8 cellular contexts compared by ENCODE assay signal in the genomic region with DNA sequence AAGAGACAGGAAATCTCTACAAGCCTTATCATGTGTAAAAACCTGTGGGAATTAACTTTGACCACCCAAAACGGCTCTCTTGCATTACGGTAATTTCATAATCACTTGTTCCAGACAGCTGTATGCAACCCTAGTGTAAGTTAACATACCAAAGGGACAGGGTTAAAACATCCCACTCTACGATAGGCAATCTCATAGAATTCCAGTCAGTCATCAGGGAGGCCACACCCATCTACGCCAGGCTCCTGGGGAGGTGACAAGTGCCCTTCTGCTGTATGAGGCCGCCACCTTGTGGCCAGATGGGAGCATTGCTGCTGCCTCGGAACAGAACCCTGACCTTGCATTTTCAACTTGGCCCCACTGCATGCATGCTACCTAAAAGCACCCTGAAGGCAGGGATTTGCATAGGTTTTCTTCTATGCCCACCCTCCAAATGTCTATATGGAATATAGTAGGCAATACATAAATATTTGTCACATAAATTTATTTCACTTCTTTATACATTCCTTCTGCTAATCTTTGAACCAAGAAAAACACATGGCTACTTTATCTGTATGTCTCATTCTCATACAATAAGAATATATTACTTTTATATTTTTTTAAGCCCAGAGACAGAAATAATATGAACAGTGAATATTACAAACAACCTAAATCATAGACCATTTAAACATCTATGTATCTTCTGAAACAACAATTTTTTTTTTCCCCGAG. TPM values are rescaled to one million over a fixed set of nuclear protein-coding genes. Genes with fewer than 3 reads are reported as not detected.
DNase-seq lines count a peak whose midpoint lies in the region; ATAC-seq and TF ChIP-seq lines count a peak whose summit lies in the region.

No MANE protein-coding gene starts in this region.

- H2AFZ ChIP-seq in hepatocyte, result no peak overlapping the region

- TF ChIP-seq CTCF in astrocyte of the cerebellum (IDR thresholded peaks at IDR 0.05; ENCODE audit: low read depth, low read length, missing control alignments) (peak; percentile 96), hepatocyte (IDR thresholded peaks at IDR 0.05; ENCODE audit: poor library complexity) (peak; percentile 99)

- peak; percentile 93 for DNase-seq in EL
- DNase-seq in NCI-H2081 treated with DMSO at 0.1 percent for 48 hours (lab: John Stamatoyannopoulos, UW), result peak; percentile 53
- peak; percentile 79 for DNase-seq in T-helper 9 cell
- DNase-seq in astrocyte of the cerebellum (ENCODE audit: low read depth), result peak; percentile 77
- DNase-seq in hepatocyte (ENCODE audit: low spot score), result peak; percentile 94
- DNase-seq in skeletal muscle cell (ENCODE audit: low read depth), result peak; percentile 88

- no peaks in the 10 kb centered on the region for H3K36me3 ChIP-seq in hepatocyte (replicated peaks; ENCODE audit: insufficient read depth, low read depth)

- peak; percentile 78 for ATAC-seq in HG02885 (IDR thresholded peaks at IDR 0.05; ENCODE audit: poor library complexity, unreplicated experiment)
- no peak for ATAC-seq in GM19324 (IDR thresholded peaks at IDR 0.05; ENCODE audit: low FRiP score, unreplicated experiment)

- H4K20me1 ChIP-seq in hepatocyte (ENCODE audit: insufficient read depth, poor library complexity, severe bottlenecking), result no peaks in the 10 kb centered on the region

- H3K4me2 ChIP-seq in hepatocyte, result peak overlapping the region; percentile 45

- WGBS in hepatocyte (ENCODE audit: low lambda C conversion rate, missing lambda C conversion rate), result 20% methylated on average over 7 of the region's 7 CpGs

- peak overlapping the region; percentile 64 for H3K27ac ChIP-seq in hepatocyte

- H3K4me1 ChIP-seq in hepatocyte (ENCODE audit: insufficient read depth), result peaks cover 7% of the 10 kb centered on the region

- H3K27me3 ChIP-seq in hepatocyte, result no peaks in the 10 kb centered on the region

- no peaks in the 10 kb centered on the region for H3K9me2 ChIP-seq in hepatocyte (replicated peaks; ENCODE audit: insufficient read depth)

- no peak overlapping the region for H3K4me3 ChIP-seq in astrocyte of the cerebellum (ENCODE audit: low read depth, low read length)
- no peak overlapping the region for H3K4me3 ChIP-seq in hepatocyte
- no peak overlapping the region for H3K4me3 ChIP-seq in skeletal muscle cell (ENCODE audit: low read depth, low read length)

- H3K9me3 ChIP-seq in hepatocyte (ENCODE audit: low read depth), result no peaks in the 10 kb centered on the region

- no peaks in the 10 kb centered on the region for H3K79me2 ChIP-seq in hepatocyte

- in situ Hi-C loops in astrocyte of the cerebellum (cut with HindIII; ENCODE audit: low sequenced_read_pairs), result no loop called here

RNA-seq across cellular contexts. Expression of a gene that starts 12.6 kb away (rescaled TPM):
- total RNA-seq in hepatocyte, result 1.4 and 2.1 TPM in 2 replicates
- polyA plus RNA-seq in hepatocyte, result 1.3 and 3.1 TPM in 2 replicates

RNA-seq across cellular contexts. Expression of a gene that starts 12.7 kb away (rescaled TPM):
- total RNA-seq in hepatocyte, result 19.2 and 20.3 TPM in 2 replicates
- 16.5 and 18.6 TPM in 2 replicates for polyA plus RNA-seq in hepatocyte
